8 cellular contexts compared by ENCODE assay signal in genomic region chr15:100601158-100601557, GRCh38. TPM values are rescaled to one million over a fixed set of nuclear protein-coding genes. Genes with fewer than 3 reads are reported as not detected.
DNase-seq lines count a peak whose midpoint lies in the region; ATAC-seq lines count a peak whose summit lies in the region.

No MANE protein-coding gene starts in this region.

- H3K36me3 Mint-ChIP-seq in activated naive CD4-positive, alpha-beta T cell treated with anti-CD3 and anti-CD28 coated beads, Interleukin-2, amount 50 U/mL, for 72 hours = peaks cover 23% of the 10 kb centered on the region in 2 donors

- peaks cover 3% of the 10 kb centered on the region for H3K36me3 ChIP-seq in effector memory CD4-positive, alpha-beta T cell (ENCODE audit: control insufficient read depth, insufficient read depth, low read length)
- H3K36me3 ChIP-seq in neuronal stem cell (replicated peaks in 1 of 2; ENCODE audit: control insufficient read depth in 2 of 2, insufficient read depth in 2 of 2, low read length in 2 of 2) = peaks cover 0 to 18% of the 10 kb centered on the region in 2 donors

- no peak overlapping the region for H2BK12ac ChIP-seq in neuronal stem cell (ENCODE audit: low read length)

- H4K91ac ChIP-seq in neuronal stem cell (ENCODE audit: low read depth, low read length, poor library complexity) = no peak overlapping the region

- no peak overlapping the region for H4K8ac ChIP-seq in neuronal stem cell (ENCODE audit: low read depth, low read length)

- H2BK120ac ChIP-seq in neuronal stem cell (ENCODE audit: low read depth, low read length) = no peak overlapping the region

- H2AFZ ChIP-seq in neuronal stem cell (ENCODE audit: low read length) = peak overlapping the region; percentile 94

- H2AK5ac ChIP-seq in neuronal stem cell (ENCODE audit: low read depth, low read length) = no peak overlapping the region

- no peak for ATAC-seq in activated naive CD4-positive, alpha-beta T cell treated with anti-CD3 and anti-CD28 coated beads, Interleukin-2, amount 50 U/mL, for 72 hours
- no peak for ATAC-seq in HG02798 (IDR thresholded peaks at IDR 0.05; ENCODE audit: poor library complexity, unreplicated experiment)
- no peak for ATAC-seq in GM19463 (IDR thresholded peaks at IDR 0.05; ENCODE audit: unreplicated experiment)
- no peak for ATAC-seq in GM21723 (IDR thresholded peaks at IDR 0.05; ENCODE audit: unreplicated experiment)

- no peak overlapping the region for H3K9ac ChIP-seq in neuronal stem cell (ENCODE audit: low read depth, low read length, poor library complexity)

- no peak overlapping the region for H2BK5ac ChIP-seq in neuronal stem cell (ENCODE audit: low read length)

- no peak overlapping the region for H2BK15ac ChIP-seq in neuronal stem cell (ENCODE audit: low read length)

- no peaks in the 10 kb centered on the region for H3K9me3 ChIP-seq in effector memory CD4-positive, alpha-beta T cell (ENCODE audit: control insufficient read depth, low read length)
- H3K9me3 ChIP-seq in neuronal stem cell (replicated peaks in 1 of 2; ENCODE audit: control insufficient read depth in 2 of 2, insufficient read depth in 1 of 2, low read depth in 1 of 2, low read length in 2 of 2) = no peaks in the 10 kb centered on the region

- H3K27me3 ChIP-seq in effector memory CD4-positive, alpha-beta T cell (replicated peaks; ENCODE audit: control insufficient read depth, insufficient read depth, low read length, poor library complexity, severe bottlenecking) = no peaks in the 10 kb centered on the region
- H3K27me3 ChIP-seq in neuronal stem cell (ENCODE audit: control insufficient read depth in 3 of 3, insufficient read depth in 3 of 3, low read depth in 1 of 3, low read length in 3 of 3) = no peaks in the 10 kb centered on the region

- H3K9me3 Mint-ChIP-seq in activated naive CD4-positive, alpha-beta T cell treated with anti-CD3 and anti-CD28 coated beads, Interleukin-2, amount 50 U/mL, for 72 hours = no peaks in the 10 kb centered on the region

- no peak overlapping the region for H3K27ac Mint-ChIP-seq in activated naive CD4-positive, alpha-beta T cell treated with anti-CD3 and anti-CD28 coated beads, Interleukin-2, amount 50 U/mL, for 72 hours

- H3K27ac ChIP-seq in effector memory CD4-positive, alpha-beta T cell (ENCODE audit: insufficient read depth, low read length, poor library complexity, severe bottlenecking) = peak overlapping the region; percentile 91
- no peak overlapping the region for H3K27ac ChIP-seq in neuronal stem cell (replicated peaks; ENCODE audit: low read length)

- no peak overlapping the region for H3K18ac ChIP-seq in neuronal stem cell (ENCODE audit: low read length)

- H3K4ac ChIP-seq in neuronal stem cell (ENCODE audit: low read length) = no peak overlapping the region

- H3K4me1 ChIP-seq in effector memory CD4-positive, alpha-beta T cell (ENCODE audit: control insufficient read depth, insufficient read depth, low read length, poor library complexity, severe bottlenecking) = peaks cover 44% of the 10 kb centered on the region
- peaks cover 5 to 6% of the 10 kb centered on the region in 2 donors for H3K4me1 ChIP-seq in neuronal stem cell (ENCODE audit: control insufficient read depth in 2 of 2, insufficient read depth in 1 of 2, low read depth in 1 of 2, low read length in 2 of 2)

- peak overlapping the region; percentile 94 for H3K4me3 ChIP-seq in effector memory CD4-positive, alpha-beta T cell (ENCODE audit: insufficient read depth, low read depth, low read length, poor library complexity, severe bottlenecking)
- peak overlapping the region; percentile 62 to 94 for H3K4me3 ChIP-seq in neuronal stem cell (ENCODE audit: low read length in 2 of 2)

- peak; percentile 57 for DNase-seq in activated naive CD4-positive, alpha-beta T cell treated with Interleukin-2 at 50 U/mL for 16 hours
- DNase-seq in activated naive CD4-positive, alpha-beta T cell treated with anti-CD3 and anti-CD28 coated beads, Interleukin-2, amount 50 U/mL, for 72 hours (ENCODE audit: low spot score in 2 of 2) = no peak
- DNase-seq in T-helper 9 cell (peak; percentile 42), neuronal stem cell (ENCODE audit: low spot score) (no peak)
- DNase-seq in effector memory CD4-positive, alpha-beta T cell = peak; percentile 31 to 41 (median 41)

- H3K79me1 ChIP-seq in neuronal stem cell (ENCODE audit: low read depth, low read length) = peaks cover 6% of the 10 kb centered on the region

- no peak overlapping the region for H3K23ac ChIP-seq in neuronal stem cell (ENCODE audit: low read depth, low read length, poor library complexity)

- WGBS in neuronal stem cell (ENCODE audit: extremely low coverage in 2 of 2, insufficient read length in 2 of 2, insufficient replicate concordance in 1 of 2), 2 donors = no CpG with 5 or more reads among the region's 10 CpGs

- H3K4me2 ChIP-seq in neuronal stem cell (ENCODE audit: insufficient read depth, low read length, poor library complexity, severe bottlenecking) = peak overlapping the region; percentile 68

- H3K14ac ChIP-seq in neuronal stem cell (ENCODE audit: low read length) = no peak overlapping the region

RNA-seq across cellular contexts. Expression of gene LINS1, which starts 0.8 kb away (rescaled TPM):
- total RNA-seq in activated naive CD4-positive, alpha-beta T cell treated with anti-CD3 and anti-CD28 coated beads, Interleukin-2, amount 50 U/mL, for 72 hours = 10 to 100 TPM; 48.9 to 63.9 TPM
- 7.6 TPM for polyA plus RNA-seq in neuronal stem cell (2013, experiment 1 of 2)
- polyA plus RNA-seq in neuronal stem cell (2013, experiment 2 of 2) = 7.4 TPM

RNA-seq across cellular contexts. Expression of gene ASB7, which starts 1.2 kb away (rescaled TPM):
- 10 to 100 TPM; 23.4 to 30.1 TPM for total RNA-seq in activated naive CD4-positive, alpha-beta T cell treated with anti-CD3 and anti-CD28 coated beads, Interleukin-2, amount 50 U/mL, for 72 hours
- 8.3 TPM for polyA plus RNA-seq in neuronal stem cell (2013, experiment 1 of 2)
- polyA plus RNA-seq in neuronal stem cell (2013, experiment 2 of 2) = 8.2 TPM

Comparison
In these comparisons a context has a peak if more than half of its experiments do, and no peak if none do; other contexts are left out.
1. DNase-seq: peak in activated naive CD4-positive, alpha-beta T cell treated with Interleukin-2 at 50 U/mL for 16 hours (single experiment), T-helper 9 cell (single experiment) and effector memory CD4-positive, alpha-beta T cell (3 of 3); none in activated naive CD4-positive, alpha-beta T cell treated with anti-CD3 and anti-CD28 coated beads, Interleukin-2, amount 50 U/mL, for 72 hours (0 of 2) and neuronal stem cell (single experiment).